In genomic region chr6:49506569-49507111, GRCh38 we compare ENCODE assay signal across 20 cellular contexts. TPM values are rescaled to one million over a fixed set of nuclear protein-coding genes. Genes with fewer than 3 reads are reported as not detected.
DNase-seq lines count a peak whose midpoint lies in the region; ATAC-seq, FAIRE-seq and TF ChIP-seq lines count a peak whose summit lies in the region.
"Had no signal": no experiment of that assay in that cellular context is flagged by ENCODE, and none has a peak within 500 bp of the region (broad histone marks: within the 10 kb centered on the region; RNA-seq: fewer than 3 reads in every experiment).

No MANE protein-coding gene starts in this region.

- no peaks in the 10 kb centered on the region for H3K9me3 Mint-ChIP-seq in activated T-cell treated with anti-CD3 and anti-CD28 coated beads, Interleukin-2, amount 50 U/mL, for 72 hours

- H3K27me3 Mint-ChIP-seq in activated T-cell treated with anti-CD3 and anti-CD28 coated beads, Interleukin-2, amount 50 U/mL, for 72 hours (ENCODE audit: low read depth), result peaks cover 20% of the 10 kb centered on the region

- no peaks in the 10 kb centered on the region for H3K36me3 Mint-ChIP-seq in activated T-cell treated with anti-CD3 and anti-CD28 coated beads, Interleukin-2, amount 50 U/mL, for 72 hours (ENCODE audit: insufficient read depth in 2 of 2)
- H3K36me3 Mint-ChIP-seq: CD4-positive, alpha-beta memory T cell had no signal

- no peaks in the 10 kb centered on the region for H3K79me2 ChIP-seq in HepG2 (ENCODE audit: insufficient read depth, low read length)

- peak; percentile 70 for FAIRE-seq in HepG2 (lab: Jason Lieb, UNC)

- H3K27me3 ChIP-seq in colonic mucosa, result no peaks in the 10 kb centered on the region
- no peaks in the 10 kb centered on the region for H3K27me3 ChIP-seq in HepG2 (ENCODE audit: control insufficient read depth in 1 of 2, insufficient read depth in 2 of 2, low read length in 2 of 2)
- no peaks in the 10 kb centered on the region for H3K27me3 ChIP-seq in transverse colon
- H3K27me3 ChIP-seq: SJCRH30 had no signal

- TF ChIP-seq RAD21 in HepG2 (CRISPR knock-in tag; IDR thresholded peaks at IDR 0.05), result no peak

- H3K4me3 ChIP-seq in colonic mucosa (no peak overlapping the region), HepG2 (replicated peaks in 1 of 3; ENCODE audit: insufficient read depth in 1 of 3, low read depth in 2 of 3, low read length in 3 of 3) (peak overlapping the region in 1 of 3 experiments; percentile 41; a peak in 3 of 6 replicates), transverse colon (no peak overlapping the region)
- H3K4me3 ChIP-seq: SJCRH30 had no signal

- H3K36me3 ChIP-seq in colonic mucosa, result no peaks in the 10 kb centered on the region
- no peaks in the 10 kb centered on the region for H3K36me3 ChIP-seq in HepG2 (replicated peaks in 1 of 2; ENCODE audit: control insufficient read depth in 1 of 2, insufficient read depth in 2 of 2, low read length in 2 of 2)
- H3K36me3 ChIP-seq in transverse colon, result no peaks in the 10 kb centered on the region
- H3K36me3 ChIP-seq: SJCRH30 had no signal

- H3K27ac Mint-ChIP-seq in activated T-cell treated with anti-CD3 and anti-CD28 coated beads, Interleukin-2, amount 50 U/mL, for 72 hours, result no peak overlapping the region
- H3K27ac Mint-ChIP-seq: CD4-positive, alpha-beta memory T cell had no signal

- TF ChIP-seq CTCF in colonic mucosa (IDR thresholded peaks at IDR 0.05) (no peak), HepG2 (CRISPR knock-in tag; IDR thresholded peaks at IDR 0.05) (no peak), transverse colon (IDR thresholded peaks at IDR 0.05) (no peak)

- peak; percentile 98 for ATAC-seq in HepG2
- ATAC-seq in activated T-cell treated with anti-CD3 and anti-CD28 coated beads, Interleukin-2, amount 50 U/mL, for 72 hours (replicated peaks in 1 of 2), result no peak
- ATAC-seq: PC-3 had no signal

- POLR2A ChIA-PET in HepG2 (lab: Yijun Ruan, JAX), result no interaction called here

- TF ChIP-seq EP300 in HepG2 (IDR thresholded peaks at IDR 0.05; ENCODE audit: low read depth in 2 of 2, low read length in 2 of 2) (peak; percentile 9 to 71; a peak in 2 of 4 replicates), HepG2 (CRISPR knock-in tag; IDR thresholded peaks at IDR 0.05; ENCODE audit: borderline replicate concordance) (no peak), transverse colon (IDR thresholded peaks at IDR 0.05; ENCODE audit: low read depth) (no peak)

- intact Hi-C loops in colonic mucosa (cut with DNase I), result no loop called here
- intact Hi-C loops in HepG2 (cut with micrococcal nuclease; ENCODE audit: unreplicated experiment), result loop anchor here (2.0 kb wide), 1 partner anchor 16 kb away; no protein-coding TSS in a partner anchor
- intact Hi-C loops in transverse colon (cut with DNase I; ENCODE audit: low total_unique reads), result no loop called here

- peak overlapping the region; percentile 71 for H3K4me2 ChIP-seq in HepG2 (ENCODE audit: low read depth, low read length)

- H3K4me3 Mint-ChIP-seq in activated T-cell treated with anti-CD3 and anti-CD28 coated beads, Interleukin-2, amount 50 U/mL, for 72 hours, result no peak overlapping the region
- H3K4me3 Mint-ChIP-seq: CD4-positive, alpha-beta memory T cell had no signal

- no peaks in the 10 kb centered on the region for H3K4me1 Mint-ChIP-seq in activated T-cell treated with anti-CD3 and anti-CD28 coated beads, Interleukin-2, amount 50 U/mL, for 72 hours (ENCODE audit: low read depth)
- H3K4me1 Mint-ChIP-seq: CD4-positive, alpha-beta memory T cell had no signal

- no TSS peak for BruUV-seq in HepG2 (replicated peaks; lab: Mats Ljungman, UMichigan)

- H3K4me1 ChIP-seq in colonic mucosa (no peaks in the 10 kb centered on the region), HepG2 (ENCODE audit: insufficient read depth, low read length) (peaks cover 42% of the 10 kb centered on the region), transverse colon (peaks cover 0 to 6% (median 4%) of the 10 kb centered on the region in 4 donors)
- H3K4me1 ChIP-seq: SJCRH30 had no signal

- TF ChIP-seq POLR2A in HepG2 (IDR thresholded peaks at IDR 0.05; ENCODE audit: insufficient read depth in 1 of 2, low read depth in 2 of 2, low read length in 2 of 2), result peak in 1 of 2 experiments; percentile 22; a peak in 1 of 4 replicates
- TF ChIP-seq POLR2A in transverse colon (IDR thresholded peaks at IDR 0.05), result no peak

- no peak overlapping the region for H3K9ac ChIP-seq in colonic mucosa (ENCODE audit: low read depth in 2 of 2, low read length in 2 of 2)
- H3K9ac ChIP-seq in HepG2 (ENCODE audit: insufficient read depth, low read depth, low read length), result peak overlapping the region; percentile 61

- 11% methylated on average over 5 of the region's 5 CpGs for WGBS in HepG2 (ENCODE audit: low lambda C conversion rate)
- 32 to 51% methylated on average over 5 of the region's 5 CpGs for WGBS in transverse colon (ENCODE audit: low coverage in 1 of 2), 2 donors

- no peaks in the 10 kb centered on the region for H4K20me1 ChIP-seq in HepG2 (ENCODE audit: insufficient read depth, low read length)

- CTCF ChIA-PET in HepG2 (lab: Yijun Ruan, JAX; ENCODE audit: low intra/inter-chr PET ratio, low total read pairs), result interaction anchor here (1.4 kb wide), 1 partner anchor 26 kb away, joined by 4 read pairs; no protein-coding TSS in a partner anchor

- DNase-seq in DMS53 treated with DMSO at 0.1 percent for 48 hours (lab: John Stamatoyannopoulos, UW; ENCODE audit: unreplicated experiment) (peak; percentile 91), colonic mucosa (peak; percentile 34), HepG2 (ENCODE audit: low spot score) (peak; percentile 90), transverse colon (peak; percentile 22), AG08395 (ENCODE audit: low spot score) (no peak), iPS-NIHi7 (ENCODE audit: extremely low spot score) (no peak)
- no peak for DNase-seq in activated T-cell treated with anti-CD3 and anti-CD28 coated beads, Interleukin-2, amount 50 U/mL, for 72 hours
- DNase-seq: CD4-positive, alpha-beta memory T cell; GOT3; KG1; NCI-H1092; NCI-H2107; NCI-H2227 treated with DMSO at 0.1 percent for 48 hours; NCI-H526; PC-3; SJCRH30 had no signal

- H2AFZ ChIP-seq in HepG2 (ENCODE audit: low read length), result peak overlapping the region; percentile 93

- in situ Hi-C loops in HepG2 (cut with HindIII; ENCODE audit: extremely low pct_ligation_motif_present, low pct_unique_long_range_greater_than_20kb) (no loop called here), transverse colon (cut with MboI; ENCODE audit: low pct_ligation_motif_present in 1 of 4, low pct_unique_long_range_greater_than_20kb in 1 of 4, low sequenced_read_pairs in 3 of 4) (no loop called here)

- no peaks in the 10 kb centered on the region for H3K9me3 ChIP-seq in colonic mucosa
- no peaks in the 10 kb centered on the region for H3K9me3 ChIP-seq in HepG2 (ENCODE audit: low read length)
- H3K9me3 ChIP-seq in transverse colon, result no peaks in the 10 kb centered on the region
- H3K9me3 ChIP-seq: SJCRH30 had no signal

- H3K27ac ChIP-seq in colonic mucosa (no peak overlapping the region), HepG2 (ENCODE audit: extremely low read length, insufficient read depth, low read length) (peak overlapping the region; percentile 85), transverse colon (no peak overlapping the region)
- H3K27ac ChIP-seq: RWPE1, SJCRH30 had no signal

RNA-seq across cellular contexts. Expression of gene GLYATL3, which starts 6.9 kb away (rescaled TPM):
- total RNA-seq in colonic mucosa, result under 1 TPM in 1 of 2 donors, not detected in 1; 0.25 TPM
- not detected in 2 replicates for total RNA-seq in HepG2 (2016; rRNA removed; fragmentation: Illumina TruSeq; extraction: Trizol)
- total RNA-seq in HepG2 (2016; cell fraction: cytosol; rRNA removed; fragmentation: Illumina TruSeq; extraction: Trizol; ENCODE audit: low read depth), result not detected in 2 replicates
- not detected in 2 replicates for total RNA-seq in HepG2 (2016; cell fraction: insoluble cytoplasmic fraction; rRNA removed; fragmentation: Illumina TruSeq; extraction: Trizol)
- total RNA-seq in HepG2 (2016; cell fraction: membrane; rRNA removed; fragmentation: Illumina TruSeq; extraction: Trizol), result not detected in 2 replicates
- total RNA-seq in HepG2 (2016; cell fraction: nucleus; rRNA removed; fragmentation: Illumina TruSeq; extraction: Trizol), result not detected in 2 replicates
- polyA plus RNA-seq in HepG2 (2011; rRNA removed), result 0.05 TPM in 1 of 2 replicates, not detected in the other
- polyA plus RNA-seq in HepG2 (2011; cell fraction: cytosol; rRNA removed), result not detected in 2 replicates
- polyA plus RNA-seq in HepG2 (2011; cell fraction: nucleus; rRNA removed), result not detected in 2 replicates
- not detected in 2 replicates for polyA plus RNA-seq in HepG2 (2012)
- not detected in 2 replicates for polyA plus RNA-seq in HepG2 (2016; cell fraction: cytosol; fragmentation: Illumina TruSeq; extraction: Trizol; ENCODE audit: low read depth)
- not detected in 2 replicates for polyA plus RNA-seq in HepG2 (2016; cell fraction: insoluble cytoplasmic fraction; fragmentation: Illumina TruSeq; extraction: Trizol; ENCODE audit: low read depth)
- not detected in 2 replicates for polyA plus RNA-seq in HepG2 (2016; cell fraction: membrane; fragmentation: Illumina TruSeq; extraction: Trizol; ENCODE audit: low read depth)
- polyA plus RNA-seq in HepG2 (2016; cell fraction: nucleus; fragmentation: Illumina TruSeq; extraction: Trizol; ENCODE audit: insufficient read depth, low read depth), result not detected in 2 replicates
- polyA minus RNA-seq in HepG2 (2011; rRNA and poly(A)+ RNA removed; ENCODE audit: low replicate concordance), result not detected in 2 replicates
- not detected in 2 replicates for polyA minus RNA-seq in HepG2 (2011; cell fraction: cytosol; rRNA and poly(A)+ RNA removed)
- not detected in 2 replicates for polyA minus RNA-seq in HepG2 (2011; cell fraction: nucleus; rRNA and poly(A)+ RNA removed)
- not detected for total RNA-seq in transverse colon
- total RNA-seq in activated T-cell treated with anti-CD3 and anti-CD28 coated beads, Interleukin-2, amount 50 U/mL, for 72 hours, result not detected
- total RNA-seq: CD4-positive, alpha-beta memory T cell; Daoy; M059J; PC-3; SJCRH30 had no signal
- polyA plus RNA-seq: BJ; CD4-positive, alpha-beta memory T cell had no signal

RNA-seq across cellular contexts. Expression of gene CENPQ, which starts 43.5 kb away (rescaled TPM):
- 1 to 10 TPM; 3.7 to 3.9 TPM for total RNA-seq in colonic mucosa
- total RNA-seq in HepG2 (2016; rRNA removed; fragmentation: Illumina TruSeq; extraction: Trizol), result 20.1 and 29.4 TPM in 2 replicates
- 7.2 and 8.1 TPM in 2 replicates for total RNA-seq in HepG2 (2016; cell fraction: cytosol; rRNA removed; fragmentation: Illumina TruSeq; extraction: Trizol; ENCODE audit: low read depth)
- total RNA-seq in HepG2 (2016; cell fraction: insoluble cytoplasmic fraction; rRNA removed; fragmentation: Illumina TruSeq; extraction: Trizol), result 21.6 and 28.9 TPM in 2 replicates
- total RNA-seq in HepG2 (2016; cell fraction: membrane; rRNA removed; fragmentation: Illumina TruSeq; extraction: Trizol), result 13.4 and 15.9 TPM in 2 replicates
- 14.3 and 14.9 TPM in 2 replicates for total RNA-seq in HepG2 (2016; cell fraction: nucleus; rRNA removed; fragmentation: Illumina TruSeq; extraction: Trizol)
- 5.5 and 9.1 TPM in 2 replicates for polyA plus RNA-seq in HepG2 (2011; rRNA removed)
- polyA plus RNA-seq in HepG2 (2011; cell fraction: cytosol; rRNA removed), result 2.6 and 4.3 TPM in 2 replicates
- polyA plus RNA-seq in HepG2 (2011; cell fraction: nucleus; rRNA removed), result 1.6 TPM in 2 replicates
- 6.6 and 10.3 TPM in 2 replicates for polyA plus RNA-seq in HepG2 (2012)
- polyA plus RNA-seq in HepG2 (2016; cell fraction: cytosol; fragmentation: Illumina TruSeq; extraction: Trizol; ENCODE audit: low read depth), result 2.2 and 2.6 TPM in 2 replicates
- polyA plus RNA-seq in HepG2 (2016; cell fraction: insoluble cytoplasmic fraction; fragmentation: Illumina TruSeq; extraction: Trizol; ENCODE audit: low read depth), result 27.0 and 27.3 TPM in 2 replicates
- polyA plus RNA-seq in HepG2 (2016; cell fraction: membrane; fragmentation: Illumina TruSeq; extraction: Trizol; ENCODE audit: low read depth), result 4.6 and 4.7 TPM in 2 replicates
- 16.3 and 19.0 TPM in 2 replicates for polyA plus RNA-seq in HepG2 (2016; cell fraction: nucleus; fragmentation: Illumina TruSeq; extraction: Trizol; ENCODE audit: insufficient read depth, low read depth)
- 1.6 and 1.7 TPM in 2 replicates for polyA minus RNA-seq in HepG2 (2011; rRNA and poly(A)+ RNA removed; ENCODE audit: low replicate concordance)
- polyA minus RNA-seq in HepG2 (2011; cell fraction: cytosol; rRNA and poly(A)+ RNA removed), result 2.9 and 3.0 TPM in 2 replicates
- polyA minus RNA-seq in HepG2 (2011; cell fraction: nucleus; rRNA and poly(A)+ RNA removed), result 4.1 and 6.4 TPM in 2 replicates
- total RNA-seq in transverse colon, result 1 to 10 TPM in 3 of 4 donors, not detected in 1; 1.7 to 3.0 (median 2.9) TPM
- 10 to 100 TPM; 11.7 to 12.5 TPM for total RNA-seq in activated T-cell treated with anti-CD3 and anti-CD28 coated beads, Interleukin-2, amount 50 U/mL, for 72 hours

RNA-seq across cellular contexts. Expression of gene MMUT, which starts 43.6 kb away (rescaled TPM):
- total RNA-seq in colonic mucosa, result 10 to 100 TPM; 23.2 to 56.5 TPM
- total RNA-seq in HepG2 (2016; rRNA removed; fragmentation: Illumina TruSeq; extraction: Trizol), result 15.8 and 20.5 TPM in 2 replicates
- total RNA-seq in HepG2 (2016; cell fraction: cytosol; rRNA removed; fragmentation: Illumina TruSeq; extraction: Trizol; ENCODE audit: low read depth), result 1.8 and 1.9 TPM in 2 replicates
- total RNA-seq in HepG2 (2016; cell fraction: insoluble cytoplasmic fraction; rRNA removed; fragmentation: Illumina TruSeq; extraction: Trizol), result 15.7 and 20.8 TPM in 2 replicates
- 4.1 and 5.0 TPM in 2 replicates for total RNA-seq in HepG2 (2016; cell fraction: membrane; rRNA removed; fragmentation: Illumina TruSeq; extraction: Trizol)
- total RNA-seq in HepG2 (2016; cell fraction: nucleus; rRNA removed; fragmentation: Illumina TruSeq; extraction: Trizol), result 18.3 and 24.5 TPM in 2 replicates
- 14.6 and 16.1 TPM in 2 replicates for polyA plus RNA-seq in HepG2 (2011; rRNA removed)
- polyA plus RNA-seq in HepG2 (2011; cell fraction: cytosol; rRNA removed), result 7.5 and 11.5 TPM in 2 replicates
- 8.1 and 9.6 TPM in 2 replicates for polyA plus RNA-seq in HepG2 (2011; cell fraction: nucleus; rRNA removed)
- 19.6 and 28.3 TPM in 2 replicates for polyA plus RNA-seq in HepG2 (2012)
- polyA plus RNA-seq in HepG2 (2016; cell fraction: cytosol; fragmentation: Illumina TruSeq; extraction: Trizol; ENCODE audit: low read depth), result 1.3 and 1.4 TPM in 2 replicates
- 15.0 and 15.9 TPM in 2 replicates for polyA plus RNA-seq in HepG2 (2016; cell fraction: insoluble cytoplasmic fraction; fragmentation: Illumina TruSeq; extraction: Trizol; ENCODE audit: low read depth)
- 2.2 and 2.7 TPM in 2 replicates for polyA plus RNA-seq in HepG2 (2016; cell fraction: membrane; fragmentation: Illumina TruSeq; extraction: Trizol; ENCODE audit: low read depth)
- 22.7 and 24.8 TPM in 2 replicates for polyA plus RNA-seq in HepG2 (2016; cell fraction: nucleus; fragmentation: Illumina TruSeq; extraction: Trizol; ENCODE audit: insufficient read depth, low read depth)
- polyA minus RNA-seq in HepG2 (2011; rRNA and poly(A)+ RNA removed; ENCODE audit: low replicate concordance), result 7.0 and 10.2 TPM in 2 replicates
- 11.9 and 13.3 TPM in 2 replicates for polyA minus RNA-seq in HepG2 (2011; cell fraction: cytosol; rRNA and poly(A)+ RNA removed)
- polyA minus RNA-seq in HepG2 (2011; cell fraction: nucleus; rRNA and poly(A)+ RNA removed), result 16.4 and 20.9 TPM in 2 replicates
- 10 to 100 TPM in 2 of 4 donors, 1 to 10 TPM in 2; 8.4 to 31.1 (median 16.5) TPM for total RNA-seq in transverse colon
- total RNA-seq in activated T-cell treated with anti-CD3 and anti-CD28 coated beads, Interleukin-2, amount 50 U/mL, for 72 hours, result 10 to 100 TPM; 14.8 to 15.2 TPM

RNA-seq across cellular contexts. Expression of gene C6orf141, which starts 43.8 kb away (rescaled TPM):
- total RNA-seq in colonic mucosa (10 to 100 TPM; 10.4 to 11.2 TPM), HepG2 (2016; rRNA removed; fragmentation: Illumina TruSeq; extraction: Trizol) (not detected in 2 replicates), transverse colon (10 to 100 TPM in 3 of 4 donors, 1 to 10 TPM in 1; 10.0 to 21.7 (median 17.5) TPM)
- total RNA-seq in HepG2 (2016; cell fraction: cytosol; rRNA removed; fragmentation: Illumina TruSeq; extraction: Trizol; ENCODE audit: low read depth), result not detected in 2 replicates
- not detected in 2 replicates for total RNA-seq in HepG2 (2016; cell fraction: insoluble cytoplasmic fraction; rRNA removed; fragmentation: Illumina TruSeq; extraction: Trizol)
- total RNA-seq in HepG2 (2016; cell fraction: membrane; rRNA removed; fragmentation: Illumina TruSeq; extraction: Trizol), result not detected in 2 replicates
- not detected in 2 replicates for total RNA-seq in HepG2 (2016; cell fraction: nucleus; rRNA removed; fragmentation: Illumina TruSeq; extraction: Trizol)
- polyA plus RNA-seq in HepG2 (2011; rRNA removed), result 0.07 and 0.12 TPM in 2 replicates
- not detected in 2 replicates for polyA plus RNA-seq in HepG2 (2011; cell fraction: cytosol; rRNA removed)
- 0.29 TPM in 1 of 2 replicates, not detected in the other for polyA plus RNA-seq in HepG2 (2011; cell fraction: nucleus; rRNA removed)
- polyA plus RNA-seq in HepG2 (2012), result not detected in 2 replicates
- polyA plus RNA-seq in HepG2 (2016; cell fraction: cytosol; fragmentation: Illumina TruSeq; extraction: Trizol; ENCODE audit: low read depth), result not detected in 2 replicates
- polyA plus RNA-seq in HepG2 (2016; cell fraction: insoluble cytoplasmic fraction; fragmentation: Illumina TruSeq; extraction: Trizol; ENCODE audit: low read depth), result not detected in 2 replicates
- not detected in 2 replicates for polyA plus RNA-seq in HepG2 (2016; cell fraction: membrane; fragmentation: Illumina TruSeq; extraction: Trizol; ENCODE audit: low read depth)
- polyA plus RNA-seq in HepG2 (2016; cell fraction: nucleus; fragmentation: Illumina TruSeq; extraction: Trizol; ENCODE audit: insufficient read depth, low read depth), result not detected in 2 replicates
- polyA minus RNA-seq in HepG2 (2011; rRNA and poly(A)+ RNA removed; ENCODE audit: low replicate concordance), result not detected in 2 replicates
- polyA minus RNA-seq in HepG2 (2011; cell fraction: cytosol; rRNA and poly(A)+ RNA removed), result not detected in 2 replicates
- polyA minus RNA-seq in HepG2 (2011; cell fraction: nucleus; rRNA and poly(A)+ RNA removed), result not detected in 2 replicates
- under 1 TPM in 1 of 2 donors, not detected in 1; 0.67 TPM for total RNA-seq in activated T-cell treated with anti-CD3 and anti-CD28 coated beads, Interleukin-2, amount 50 U/mL, for 72 hours
- total RNA-seq: CD4-positive, alpha-beta memory T cell; SJCRH30 had no signal
- polyA plus RNA-seq: CD4-positive, alpha-beta memory T cell had no signal

Comparison
In these comparisons a context has a peak if more than half of its experiments do, and no peak if none do; other contexts are left out.
1. DNase-seq: peak in DMS53 treated with DMSO at 0.1 percent for 48 hours (single experiment), colonic mucosa (single experiment), HepG2 (single experiment) and transverse colon (single experiment); none in AG08395 (single experiment), activated T-cell treated with anti-CD3 and anti-CD28 coated beads, Interleukin-2, amount 50 U/mL, for 72 hours (0 of 2) and iPS-NIHi7 (single experiment).